Comparison of ENCODE assay signal across 8 cellular contexts in the genomic region with DNA sequence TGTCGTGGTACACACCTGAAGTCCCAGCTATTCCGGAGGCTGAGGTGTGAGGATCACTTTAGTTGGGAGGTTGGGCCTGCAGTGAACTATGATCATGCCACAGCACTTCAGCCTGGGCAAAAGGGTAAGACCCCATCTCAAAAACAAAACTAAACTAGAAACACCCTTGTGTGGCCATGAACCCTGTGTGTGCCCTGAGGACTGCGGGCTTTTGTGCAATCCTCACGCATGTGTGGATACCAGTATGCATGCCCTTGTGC. TPM values are rescaled to one million over a fixed set of nuclear protein-coding genes. Genes with fewer than 3 reads are reported as not detected.
A peak's percentile ranks its signal among the peaks of the same experiment; 100 is the strongest.
DNase-seq lines count a peak whose midpoint lies in the region; ATAC-seq, FAIRE-seq and TF ChIP-seq lines count a peak whose summit lies in the region.

No MANE protein-coding gene starts in this region.

- peak overlapping the region; percentile 94 for H3K27ac ChIP-seq in GM23338 (ENCODE audit: low read depth)
- peak overlapping the region; percentile 63 to 99 (median 96) for H3K27ac ChIP-seq in gastroesophageal sphincter
- H3K27ac ChIP-seq in small intestine (ENCODE audit: low read depth in 1 of 2, low read length in 1 of 2) = peak overlapping the region; percentile 76 to 91

- H3K36me3 ChIP-seq in GM23338 (ENCODE audit: insufficient read depth) (0 out of 2 replicates have a peak, but pooled peaks cover 4% of the 10 kb centered on the region), gastroesophageal sphincter (peaks cover 0 to 24% of the 10 kb centered on the region in 2 donors), small intestine (ENCODE audit: control insufficient read depth in 2 of 2, insufficient read depth in 2 of 2, low read length in 2 of 2) (peaks cover 0 to 5% of the 10 kb centered on the region in 2 donors)

- FAIRE-seq in small intestine (lab: Jason Lieb, UNC) = no peak

- no peak for TF ChIP-seq EP300 in gastroesophageal sphincter (IDR thresholded peaks at IDR 0.05)

- peaks cover 30% of the 10 kb centered on the region for H3K36me3 Mint-ChIP-seq in GM23338 (ENCODE audit: low read depth)

- H3K4me1 ChIP-seq in GM23338 (ENCODE audit: insufficient read depth) (peaks cover 26% of the 10 kb centered on the region), gastroesophageal sphincter (peaks cover 13 to 43% (median 29%) of the 10 kb centered on the region in 3 donors), small intestine (ENCODE audit: control insufficient read depth in 2 of 2, insufficient read depth in 1 of 2, low read depth in 1 of 2, low read length in 1 of 2) (peaks cover 7 to 13% of the 10 kb centered on the region in 2 donors)

- H3K9me3 ChIP-seq in gastroesophageal sphincter (no peaks in the 10 kb centered on the region), small intestine (ENCODE audit: control insufficient read depth, low read depth) (no peaks in the 10 kb centered on the region)

- WGBS in gastroesophageal sphincter (ENCODE audit: low coverage in 1 of 2), 2 donors = 100% methylated on average over 1 of the region's 4 CpGs; no CpG with 5 or more reads in 1 of the 2 donors
- WGBS in small intestine, 3 donors = 50 to 54% (median 50%) methylated on average over 4 of the region's 4 CpGs

- ATAC-seq in GM23338 (no peak), gastroesophageal sphincter (no peak), HG02852 (IDR thresholded peaks at IDR 0.05; ENCODE audit: unreplicated experiment) (no peak)

- no peaks in the 10 kb centered on the region for H3K27me3 ChIP-seq in GM23338 (ENCODE audit: insufficient read depth)
- no peaks in the 10 kb centered on the region for H3K27me3 ChIP-seq in gastroesophageal sphincter
- H3K27me3 ChIP-seq in small intestine (ENCODE audit: control insufficient read depth in 2 of 2, insufficient read depth in 2 of 2, low read length in 2 of 2) = no peaks in the 10 kb centered on the region

- H2AFZ ChIP-seq in GM23338 = peak overlapping the region; percentile 35; the same call in 1 of the 2 replicates

- H3K4me3 ChIP-seq in GM23338 (peak overlapping the region; percentile 64), WI38 (ENCODE audit: low read depth, low read length) (peak overlapping the region; percentile 61), gastroesophageal sphincter (peak overlapping the region in 1 of 2 donors; percentile 97), small intestine (ENCODE audit: low read depth in 1 of 2, low read length in 2 of 2) (peak overlapping the region in 1 of 2 donors; percentile 39)

- peak overlapping the region; percentile 91 for H3K4me3 Mint-ChIP-seq in GM23338

- H3K27ac Mint-ChIP-seq in GM23338 = peak overlapping the region; percentile 99

- H3F3A ChIP-seq in GM23338 (replicated peaks; ENCODE audit: low read depth) = peaks cover 15% of the 10 kb centered on the region

- H3K4me1 Mint-ChIP-seq in GM23338 = peaks cover 29% of the 10 kb centered on the region

- DNase-seq in GM23338 (ENCODE audit: low spot score) = no peak
- DNase-seq in small intestine = no peak
- DNase-seq in NCI-H1048 (lab: John Stamatoyannopoulos, UW) = no peak
- DNase-seq in NCI-H446 (lab: John Stamatoyannopoulos, UW) = no peak
- DNase-seq in NCI-H345 treated with DMSO at 0.1 percent for 48 hours (lab: John Stamatoyannopoulos, UW; ENCODE audit: unreplicated experiment) = no peak

- H4K20me1 ChIP-seq in GM23338 (replicated peaks; ENCODE audit: insufficient read depth) = peaks cover 23% of the 10 kb centered on the region

- peaks cover 27% of the 10 kb centered on the region for H3K27me3 Mint-ChIP-seq in GM23338 (ENCODE audit: insufficient read depth, low read depth, poor library complexity)

- no peak for TF ChIP-seq POLR2A in gastroesophageal sphincter (IDR thresholded peaks at IDR 0.05)

- H3K79me2 ChIP-seq in GM23338 (replicated peaks; ENCODE audit: insufficient read depth) = peaks cover 35% of the 10 kb centered on the region

- no peaks in the 10 kb centered on the region for H3K9me3 Mint-ChIP-seq in GM23338

- TF ChIP-seq CTCF in GM23338 (conservative IDR thresholded peaks at IDR 0.05; ENCODE audit: low read depth in 2 of 2) (no peak), WI38 (IDR thresholded peaks at IDR 0.05; ENCODE audit: low read depth, low read length) (no peak), gastroesophageal sphincter (IDR thresholded peaks at IDR 0.05) (no peak)

- peak overlapping the region; percentile 77 for H3K4me2 ChIP-seq in GM23338

- no peaks in the 10 kb centered on the region for H3K9me2 ChIP-seq in GM23338 (ENCODE audit: insufficient read depth)

TF ChIP-seq in GM23338, 12 proteins besides CTCF, POLR2A, EP300 and RAD21 (continues in another document):
- TF ChIP-seq STAT1 (IDR thresholded peaks at IDR 0.05; ENCODE audit: unreplicated experiment) (no peak), CREB1 (CRISPR knock-in tag; IDR thresholded peaks at IDR 0.05; ENCODE audit: low read depth) (no peak)

RNA-seq across cellular contexts. Expression of gene EGLN2, which starts 1.1 kb away (rescaled TPM):
- 98.3 and 118 TPM in 2 replicates for total RNA-seq in GM23338 (2014; rRNA removed; shearing (Covaris generic))
- polyA plus RNA-seq in GM23338 (2016; fragmentation: Nextera tagmentation; extraction: Ambion mirVana) (55.8 and 59.9 TPM in 2 replicates), small intestine (100 to 1,000 TPM in 1 of 3 donors, 10 to 100 TPM in 2; 68.9 to 103 (median 93.8) TPM)
- total RNA-seq in gastroesophageal sphincter = 100 to 1,000 TPM in 3 of 4 donors, 10 to 100 TPM in 1; 99.1 to 115 (median 107) TPM

RNA-seq across cellular contexts. Expression of gene RAB4B, which starts 19.8 kb away (rescaled TPM):
- total RNA-seq in GM23338 (2014; rRNA removed; shearing (Covaris generic)) = 27.4 and 32.6 TPM in 2 replicates
- polyA plus RNA-seq in GM23338 (2016; fragmentation: Nextera tagmentation; extraction: Ambion mirVana) (23.0 and 29.0 TPM in 2 replicates), small intestine (10 to 100 TPM; 41.9 to 48.1 (median 44.3) TPM)
- 10 to 100 TPM; 18.7 to 27.5 (median 20.9) TPM for total RNA-seq in gastroesophageal sphincter

RNA-seq across cellular contexts. Expression of gene MIA, which starts 22.6 kb away (rescaled TPM):
- not detected in 2 replicates for total RNA-seq in GM23338 (2014; rRNA removed; shearing (Covaris generic))
- polyA plus RNA-seq in GM23338 (2016; fragmentation: Nextera tagmentation; extraction: Ambion mirVana) (not detected in 2 replicates), small intestine (1 to 10 TPM in 2 of 3 donors, not detected in 1; 3.2 to 4.3 TPM)
- 1 to 10 TPM in 3 of 4 donors, not detected in 1; 1.4 to 9.2 (median 3.1) TPM for total RNA-seq in gastroesophageal sphincter

RNA-seq across cellular contexts. Expression of gene SNRPA, which starts 46.9 kb away (rescaled TPM):
- total RNA-seq in GM23338 (2014; rRNA removed; shearing (Covaris generic)) = 239 and 295 TPM in 2 replicates
- 321 and 326 TPM in 2 replicates for polyA plus RNA-seq in GM23338 (2016; fragmentation: Nextera tagmentation; extraction: Ambion mirVana)
- total RNA-seq in gastroesophageal sphincter = 10 to 100 TPM; 24.5 to 56.0 (median 48.2) TPM
- polyA plus RNA-seq in small intestine = 10 to 100 TPM; 25.7 to 77.8 (median 36.7) TPM

RNA-seq across cellular contexts. Expression of gene ACTMAP, which starts 47.6 kb away (rescaled TPM):
- total RNA-seq in GM23338 (2014; rRNA removed; shearing (Covaris generic)) = 10.3 and 14.9 TPM in 2 replicates
- polyA plus RNA-seq in GM23338 (2016; fragmentation: Nextera tagmentation; extraction: Ambion mirVana) = 16.7 and 17.9 TPM in 2 replicates
- total RNA-seq in gastroesophageal sphincter = 1 to 10 TPM in 3 of 4 donors, under 1 TPM in 1; 0.89 to 2.4 (median 2.0) TPM
- polyA plus RNA-seq in small intestine = 10 to 100 TPM; 12.1 to 27.5 (median 19.5) TPM
